In the genomic region with DNA sequence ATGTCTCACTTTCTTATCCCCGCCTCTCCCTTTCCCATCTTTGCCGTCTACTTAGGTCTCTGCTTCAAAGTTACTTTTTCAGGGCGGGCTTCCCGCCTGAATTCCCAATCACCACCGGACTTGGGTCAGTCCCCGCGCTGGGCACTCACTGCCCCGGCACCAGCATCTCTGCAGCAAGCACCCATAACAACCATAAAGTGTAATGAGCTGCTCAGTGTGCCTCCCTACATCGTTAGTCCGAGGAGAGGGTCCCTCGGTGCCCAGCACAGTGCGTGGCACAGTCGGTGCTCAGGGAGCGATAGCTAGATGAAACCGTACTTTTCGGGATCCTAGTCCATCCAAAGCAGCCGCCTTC, we compare ENCODE assay signal across 8 cellular contexts. TPM values are rescaled to one million over a fixed set of nuclear protein-coding genes. Genes with fewer than 3 reads are reported as not detected.
A peak's percentile ranks its signal among the peaks of the same experiment; 100 is the strongest.
DNase-seq lines count a peak whose midpoint lies in the region; ATAC-seq and TF ChIP-seq lines count a peak whose summit lies in the region.

No MANE protein-coding gene starts in this region.

- ATAC-seq in gastrocnemius medialis (no peak), GM21576 (IDR thresholded peaks at IDR 0.05; ENCODE audit: unreplicated experiment) (no peak), HG03139 (IDR thresholded peaks at IDR 0.05; ENCODE audit: unreplicated experiment) (no peak), GM19467 (IDR thresholded peaks at IDR 0.05; ENCODE audit: unreplicated experiment) (no peak), GM21447 (IDR thresholded peaks at IDR 0.05; ENCODE audit: unreplicated experiment) (no peak)

- no peaks in the 10 kb centered on the region for H3K9me3 ChIP-seq in gastrocnemius medialis

- TF ChIP-seq POLR2A in gastrocnemius medialis (IDR thresholded peaks at IDR 0.05) = no peak

- in situ Hi-C loops in gastrocnemius medialis (cut with MboI; ENCODE audit: low sequenced_read_pairs in 4 of 4) = no loop called here

- TF ChIP-seq CTCF in GM12875 (IDR thresholded peaks at IDR 0.05; ENCODE audit: borderline replicate concordance, insufficient read depth, low read depth, low read length) (no peak), WI38 (IDR thresholded peaks at IDR 0.05; ENCODE audit: low read depth, low read length) (no peak), fibroblast of villous mesenchyme (IDR thresholded peaks at IDR 0.05; ENCODE audit: insufficient read depth, low read depth, low read length) (no peak), gastrocnemius medialis (IDR thresholded peaks at IDR 0.05 in 4 of 5, conservative IDR thresholded peaks at IDR 0.05 in 1 of 5) (no peak)

- H3K27ac ChIP-seq in gastrocnemius medialis = peak overlapping the region; percentile 86 to 98 (median 95)

- intact Hi-C loops in gastrocnemius medialis (cut with DNase I; ENCODE audit: low total_unique reads) = loop anchor here (2.0 to 5.0 kb wide), 2 partner anchors 68 to 288 kb away; a partner anchor contains a TSS

- peaks cover 11 to 14% of the 10 kb centered on the region in 2 donors for H3K4me1 ChIP-seq in gastrocnemius medialis

- no peaks in the 10 kb centered on the region for H3K27me3 ChIP-seq in gastrocnemius medialis

- no peak for DNase-seq in fibroblast of villous mesenchyme (ENCODE audit: low read depth)
- no peak for DNase-seq in gastrocnemius medialis

- H3K4me3 ChIP-seq in GM12875 (ENCODE audit: low read depth, low read length) (peak overlapping the region; percentile 87), WI38 (ENCODE audit: low read depth, low read length) (peak overlapping the region; percentile 74), fibroblast of villous mesenchyme (ENCODE audit: low read depth, low read length) (peak overlapping the region; percentile 77), gastrocnemius medialis (peak overlapping the region; percentile 65 to 93 (median 76))

- peaks cover 0 to 3% of the 10 kb centered on the region in 2 donors for H3K36me3 ChIP-seq in gastrocnemius medialis

RNA-seq across cellular contexts. Expression of a gene that starts 0.6 kb away (rescaled TPM):
- 42.3 and 48.0 TPM in 2 replicates for total RNA-seq in fibroblast of villous mesenchyme
- total RNA-seq in gastrocnemius medialis = 10 to 100 TPM in 3 of 4 donors, 1 to 10 TPM in 1; 9.5 to 24.3 (median 14.7) TPM

RNA-seq across cellular contexts. Expression of a gene that starts 42.7 kb away (rescaled TPM):
- total RNA-seq in fibroblast of villous mesenchyme = under 0.01 and 0.64 TPM in 2 replicates
- total RNA-seq in gastrocnemius medialis = 1 to 10 TPM in 2 of 4 donors, under 1 TPM in 2; 0.29 to 2.0 (median 0.69) TPM
